In genomic region chrX:136608295-136608933, GRCh38 we compare ENCODE assay signal across 8 cellular contexts. TPM values are rescaled to one million over a fixed set of nuclear protein-coding genes. Genes with fewer than 3 reads are reported as not detected.
DNase-seq lines count a peak whose midpoint lies in the region; ATAC-seq and TF ChIP-seq lines count a peak whose summit lies in the region.

No MANE protein-coding gene starts in this region.

- H3K4me3 ChIP-seq in WERI-Rb-1 (ENCODE audit: low read depth, low read length), result no peak overlapping the region
- H3K4me3 ChIP-seq in naive thymus-derived CD4-positive, alpha-beta T cell (ENCODE audit: low read length), result peak overlapping the region; percentile 40

- H3K9me3 Mint-ChIP-seq in naive thymus-derived CD4-positive, alpha-beta T cell, result peaks cover 0 to 2% (median 0%) of the 10 kb centered on the region in 11 donors

- H3K36me3 Mint-ChIP-seq in naive thymus-derived CD4-positive, alpha-beta T cell, result peaks cover 0 to 4% (median 0%) of the 10 kb centered on the region in 5 donors

- CTCF ChIA-PET in naive thymus-derived CD4-positive, alpha-beta T cell (lab: Charles Lee), result interaction anchor here (0.6 to 7.3 kb wide), 24 partner anchors 9 to 100 kb away, joined by 3 to 83 read pairs (median 5); no protein-coding TSS in a partner anchor

- no peaks in the 10 kb centered on the region for H3K36me3 ChIP-seq in WERI-Rb-1
- H3K36me3 ChIP-seq in naive thymus-derived CD4-positive, alpha-beta T cell (ENCODE audit: control insufficient read depth in 2 of 3, insufficient read depth in 3 of 3, low read length in 3 of 3), result no peaks in the 10 kb centered on the region

- ATAC-seq in naive thymus-derived CD4-positive, alpha-beta T cell, result peak; percentile 85
- ATAC-seq in HG02798 (IDR thresholded peaks at IDR 0.05; ENCODE audit: poor library complexity, unreplicated experiment) (no peak), HG02852 (IDR thresholded peaks at IDR 0.05; ENCODE audit: unreplicated experiment) (no peak)

- no peaks in the 10 kb centered on the region for H3K9me3 ChIP-seq in WERI-Rb-1 (ENCODE audit: severe bottlenecking)
- H3K9me3 ChIP-seq in naive thymus-derived CD4-positive, alpha-beta T cell (ENCODE audit: control insufficient read depth in 2 of 3, low read length in 3 of 3), result no peaks in the 10 kb centered on the region

- no peak overlapping the region for H3K27ac ChIP-seq in WERI-Rb-1
- H3K27ac ChIP-seq in naive thymus-derived CD4-positive, alpha-beta T cell (ENCODE audit: low read depth, low read length), result peak overlapping the region; percentile 58

- H3K27me3 Mint-ChIP-seq in naive thymus-derived CD4-positive, alpha-beta T cell, result no peaks in the 10 kb centered on the region

- peak overlapping the region; percentile 31 to 81 (median 73) for H3K4me3 Mint-ChIP-seq in naive thymus-derived CD4-positive, alpha-beta T cell

- DNase-seq in DMS153 (lab: John Stamatoyannopoulos, UW) (peak; percentile 2), HUDEP-2 (lab: John Stamatoyannopoulos, UW; ENCODE audit: unreplicated experiment in 76 of 76) (peak in 40 of 76 experiments; percentile 0 to 36 (median 9)), WERI-Rb-1 (peak; percentile 29), dermis microvascular lymphatic vessel endothelial cell (ENCODE audit: low read depth in 2 of 2) (peak; percentile 1 to 2), NCI-H187 treated with DMSO at 0.1 percent for 48 hours (lab: John Stamatoyannopoulos, UW) (no peak)
- DNase-seq in naive thymus-derived CD4-positive, alpha-beta T cell, result peak; percentile 18 to 72 (median 56)

- peaks cover 8 to 51% (median 45%) of the 10 kb centered on the region in 7 donors for H3K4me1 Mint-ChIP-seq in naive thymus-derived CD4-positive, alpha-beta T cell

- no peaks in the 10 kb centered on the region for H3K27me3 ChIP-seq in WERI-Rb-1 (ENCODE audit: insufficient read depth, low read depth, severe bottlenecking)
- no peaks in the 10 kb centered on the region for H3K27me3 ChIP-seq in naive thymus-derived CD4-positive, alpha-beta T cell (ENCODE audit: control insufficient read depth in 2 of 2, insufficient read depth in 2 of 2, low read length in 2 of 2)

- H3K27ac Mint-ChIP-seq in naive thymus-derived CD4-positive, alpha-beta T cell, result peak overlapping the region; percentile 62 to 91 (median 85)

- TF ChIP-seq CTCF in WERI-Rb-1 (IDR thresholded peaks at IDR 0.05; ENCODE audit: low read depth, low read length), result peak; percentile 55; the same call in 1 of the 2 replicates

- POLR2A ChIA-PET in naive thymus-derived CD4-positive, alpha-beta T cell (lab: Charles Lee), result interaction anchor here (0.6 to 5.2 kb wide), 18 partner anchors 9 to 88 kb away, joined by 3 to 48 read pairs (median 4); no protein-coding TSS in a partner anchor

- intact Hi-C loops in naive thymus-derived CD4-positive, alpha-beta T cell (cut with micrococcal nuclease), result loop anchor here (1.0 to 10.0 kb wide), 7 partner anchors 32 to 317 kb away; no protein-coding TSS in a partner anchor

- H3K4me1 ChIP-seq in naive thymus-derived CD4-positive, alpha-beta T cell (ENCODE audit: control insufficient read depth in 2 of 2, insufficient read depth in 2 of 2, low read length in 2 of 2), result peaks cover 16 to 21% of the 10 kb centered on the region in 2 donors

RNA-seq across cellular contexts. Expression of gene CD40LG, which starts 39.5 kb away (rescaled TPM):
- not detected in 2 replicates for total RNA-seq in dermis microvascular lymphatic vessel endothelial cell
- total RNA-seq in naive thymus-derived CD4-positive, alpha-beta T cell, result 100 to 1,000 TPM in 1 of 5 experiments, 10 to 100 TPM in 4; 25.2 to 173 (median 56.8) TPM
- polyA plus RNA-seq in naive thymus-derived CD4-positive, alpha-beta T cell, result 100 to 1,000 TPM in 1 of 2 donors, 10 to 100 TPM in 1; 72.1 to 127 TPM

Comparison
In these comparisons a context has a peak if more than half of its experiments do, and no peak if none do; other contexts are left out.
1. RNA of gene CD40LG, which starts 39.5 kb away (total RNA-seq): 25.2 to 173 TPM in naive thymus-derived CD4-positive, alpha-beta T cell; not detected in dermis microvascular lymphatic vessel endothelial cell; every median in the first group is over 10 times any median in the second.